Comparison of ENCODE assay signal across 8 cellular contexts in the genomic region with DNA sequence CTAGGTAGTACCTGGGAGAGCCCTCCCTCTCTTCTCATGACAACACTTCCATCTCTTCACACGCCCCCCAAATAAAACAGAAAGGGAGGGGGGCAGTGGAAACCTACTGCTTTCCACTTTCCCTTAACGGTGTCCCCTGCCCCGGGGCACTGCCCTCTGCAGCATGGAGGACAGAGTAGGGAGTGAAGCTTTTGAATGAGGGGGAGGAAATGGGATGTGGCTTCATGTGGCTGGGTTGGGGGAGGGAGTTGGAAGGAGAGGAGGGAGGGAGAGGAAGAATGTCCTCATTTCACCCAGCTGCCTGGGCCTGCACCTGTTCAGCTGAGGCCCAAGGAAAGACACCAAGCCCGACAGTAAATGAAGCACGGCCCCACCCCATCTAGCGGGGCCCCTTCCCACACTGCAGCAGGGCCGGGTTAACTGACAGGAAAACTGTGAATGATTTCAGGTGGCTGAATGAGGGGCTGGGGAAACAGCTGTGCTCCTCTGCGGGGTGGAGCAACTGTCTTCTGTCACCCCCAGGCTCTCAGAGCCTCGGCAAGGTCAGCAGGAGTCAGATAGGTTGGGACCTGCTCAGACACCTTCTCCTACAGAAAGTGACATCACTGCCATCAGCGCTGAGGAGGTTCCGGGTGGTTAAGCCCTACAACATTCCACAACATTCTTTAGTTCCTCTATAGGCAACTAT. TPM values are rescaled to one million over a fixed set of nuclear protein-coding genes. Genes with fewer than 3 reads are reported as not detected.
DNase-seq lines count a peak whose midpoint lies in the region; ATAC-seq lines count a peak whose summit lies in the region.

No MANE protein-coding gene starts in this region.

- DNase-seq in Daoy (ENCODE audit: low read depth) (peak; percentile 25), HK-2 (ENCODE audit: unreplicated experiment) (peak; percentile 23), immature natural killer cell (no peak), epidermal melanocyte (ENCODE audit: insufficient read length, low spot score) (no peak)
- peak; percentile 24 for DNase-seq in T-helper 2 cell treated with Interferon-gamma antibody and Interleukin-4, amounts not matched to agents 5 μg/mL and 100 μg/mL, for 36 hours (ENCODE audit: low spot score)

- no peaks in the 10 kb centered on the region for H3K27me3 Mint-ChIP-seq in T-helper 2 cell treated with Interferon-gamma antibody and Interleukin-4, amounts not matched to agents 5 μg/mL and 100 μg/mL, for 36 hours (ENCODE audit: low read depth)
- H3K27me3 Mint-ChIP-seq in immature natural killer cell (ENCODE audit: low read depth in 3 of 3) = no peaks in the 10 kb centered on the region

- peaks cover 65% of the 10 kb centered on the region for H3K4me1 Mint-ChIP-seq in T-helper 2 cell treated with Interferon-gamma antibody and Interleukin-4, amounts not matched to agents 5 μg/mL and 100 μg/mL, for 36 hours (ENCODE audit: low read depth)
- H3K4me1 Mint-ChIP-seq in immature natural killer cell = peaks cover 84 to 89% of the 10 kb centered on the region in 2 donors

- peak overlapping the region; percentile 93 for H3K27ac Mint-ChIP-seq in T-helper 2 cell treated with Interferon-gamma antibody and Interleukin-4, amounts not matched to agents 5 μg/mL and 100 μg/mL, for 36 hours
- peak overlapping the region; percentile 64 to 87 (median 81) for H3K27ac Mint-ChIP-seq in immature natural killer cell

- H3K4me3 Mint-ChIP-seq in T-helper 2 cell treated with Interferon-gamma antibody and Interleukin-4, amounts not matched to agents 5 μg/mL and 100 μg/mL, for 36 hours = peak overlapping the region; percentile 78
- H3K4me3 Mint-ChIP-seq in immature natural killer cell = peak overlapping the region; percentile 38 to 77 (median 68)

- peaks cover 7% of the 10 kb centered on the region for H3K9me3 Mint-ChIP-seq in T-helper 2 cell treated with Interferon-gamma antibody and Interleukin-4, amounts not matched to agents 5 μg/mL and 100 μg/mL, for 36 hours
- H3K9me3 Mint-ChIP-seq in immature natural killer cell = no peaks in the 10 kb centered on the region

- ATAC-seq in GM18498 (IDR thresholded peaks at IDR 0.05; ENCODE audit: unreplicated experiment) (no peak), HG02798 (IDR thresholded peaks at IDR 0.05; ENCODE audit: poor library complexity, unreplicated experiment) (no peak), GM18873 (IDR thresholded peaks at IDR 0.05; ENCODE audit: low FRiP score, unreplicated experiment) (no peak)

- peaks cover 19% of the 10 kb centered on the region for H3K36me3 Mint-ChIP-seq in T-helper 2 cell treated with Interferon-gamma antibody and Interleukin-4, amounts not matched to agents 5 μg/mL and 100 μg/mL, for 36 hours (ENCODE audit: low read depth)
- H3K36me3 Mint-ChIP-seq in immature natural killer cell = peaks cover 4 to 8% (median 4%) of the 10 kb centered on the region in 3 donors

RNA-seq across cellular contexts. Expression of gene TAF8, which starts 40.0 kb away (rescaled TPM):
- total RNA-seq in Daoy (2014; rRNA removed; shearing (Covaris generic)) = 20.6 and 34.1 TPM in 2 replicates
- polyA plus RNA-seq in immature natural killer cell = 10 to 100 TPM in 2 of 3 donors, 1 to 10 TPM in 1; 8.5 to 23.0 (median 14.6) TPM

Comparison
In these comparisons a context has a peak if more than half of its experiments do, and no peak if none do; other contexts are left out.
1. DNase-seq: peak in Daoy (single experiment), HK-2 (single experiment) and T-helper 2 cell treated with Interferon-gamma antibody and Interleukin-4, amounts not matched to agents 5 μg/mL and 100 μg/mL, for 36 hours (single experiment); none in immature natural killer cell (0 of 3) and epidermal melanocyte (single experiment).